In genomic region chr3:86978111-86978528, GRCh38 we compare ENCODE assay signal across 15 cellular contexts. TPM values are rescaled to one million over a fixed set of nuclear protein-coding genes. Genes with fewer than 3 reads are reported as not detected.
DNase-seq lines count a peak whose midpoint lies in the region; ATAC-seq, FAIRE-seq and TF ChIP-seq lines count a peak whose summit lies in the region.
"Had no signal": no experiment of that assay in that cellular context is flagged by ENCODE, and none has a peak within 500 bp of the region (broad histone marks: within the 10 kb centered on the region; RNA-seq: fewer than 3 reads in every experiment).

No MANE protein-coding gene starts in this region.

- TF ChIP-seq POLR2A in H1 (IDR thresholded peaks at IDR 0.05; ENCODE audit: control extremely low read depth in 1 of 2, low read depth in 2 of 2, low read length in 2 of 2), result no peak
- no peak for TF ChIP-seq POLR2A in suprapubic skin (IDR thresholded peaks at IDR 0.05)

- H3K4me2 ChIP-seq in GM23248 (ENCODE audit: unreplicated experiment), result peak overlapping the region; percentile 94
- H3K4me2 ChIP-seq in H1 (ENCODE audit: insufficient read depth in 1 of 2, low read depth in 2 of 2, low read length in 2 of 2), result no peak overlapping the region

- no peak overlapping the region for H3K14ac ChIP-seq in H1 (ENCODE audit: insufficient read length)

- H3K9me3 ChIP-seq in GM23248 (ENCODE audit: low read depth) (no peaks in the 10 kb centered on the region), H1 (ENCODE audit: insufficient read depth in 2 of 2, low read depth in 1 of 2, low read length in 1 of 2) (no peaks in the 10 kb centered on the region), suprapubic skin (no peaks in the 10 kb centered on the region), T-helper 17 cell (ENCODE audit: control insufficient read depth, low read length, poor library complexity, severe bottlenecking) (no peaks in the 10 kb centered on the region), Caco-2 (no peaks in the 10 kb centered on the region)
- H3K9me3 ChIP-seq: BE2C, thoracic aorta had no signal

- no peak for TF ChIP-seq EP300 in H1 (IDR thresholded peaks at IDR 0.05; ENCODE audit: borderline replicate concordance in 1 of 2, low read depth in 2 of 2, low read length in 2 of 2)
- no peak for TF ChIP-seq EP300 in suprapubic skin (IDR thresholded peaks at IDR 0.05)

- CTCF ChIA-PET in H1 (lab: Charles Lee; ENCODE audit: partially characterized antibody) (interaction anchor here (0.8 to 1.3 kb wide), 7 partner anchors 9 to 205 kb away, joined by 3 to 4 read pairs (median 3); no protein-coding TSS in a partner anchor), Caco-2 (lab: Charles Lee) (no interaction called here)

- peaks cover 3% of the 10 kb centered on the region for H3K9me3 Mint-ChIP-seq in activated T-helper 17 cell treated with anti-CD3 and anti-CD28 coated beads, Interleukin-2, amount 50 U/mL, for 72 hours
- H3K9me3 Mint-ChIP-seq in Caco-2 (ENCODE audit: unreplicated experiment), result no peaks in the 10 kb centered on the region

- H2BK20ac ChIP-seq in H1 (ENCODE audit: low read length), result no peak overlapping the region

- no peak overlapping the region for H2BK12ac ChIP-seq in H1 (ENCODE audit: low read depth, low read length)

- intact Hi-C loops in Caco-2 (cut with micrococcal nuclease; ENCODE audit: unreplicated experiment), result no loop called here

- no peak overlapping the region for H2BK5ac ChIP-seq in H1 (ENCODE audit: low read depth, low read length)

- H3K4ac ChIP-seq in H1 (replicated peaks; ENCODE audit: insufficient read length, low read depth, low read length), result no peak overlapping the region

- H3K23ac ChIP-seq in H1 (ENCODE audit: insufficient read length), result no peak overlapping the region

- no peak overlapping the region for H2BK120ac ChIP-seq in H1 (replicated peaks; ENCODE audit: low read depth, low read length)

- POLR2A ChIA-PET in H1 (lab: Charles Lee; ENCODE audit: partially characterized antibody) (no interaction called here), Caco-2 (lab: Charles Lee) (no interaction called here)

- TF ChIP-seq RAD21 in H1 (IDR thresholded peaks at IDR 0.05 in 1 of 2, conservative IDR thresholded peaks at IDR 0.05 in 1 of 2; ENCODE audit: low read depth in 2 of 2, low read length in 2 of 2), result no peak

- H3F3A ChIP-seq in GM23248 (ENCODE audit: insufficient read depth), result peaks cover 84% of the 10 kb centered on the region

- no peak for TF ChIP-seq CTCF in H1 (IDR thresholded peaks at IDR 0.05; ENCODE audit: control extremely low read depth in 1 of 3, insufficient read depth in 1 of 3, low read depth in 1 of 3, low read length in 3 of 3)
- TF ChIP-seq CTCF in suprapubic skin (IDR thresholded peaks at IDR 0.05), result no peak
- no peak for TF ChIP-seq CTCF in Caco-2 (IDR thresholded peaks at IDR 0.05; ENCODE audit: insufficient read depth in 1 of 2, low read depth in 1 of 2, low read length in 1 of 2, severe bottlenecking in 1 of 2, unreplicated experiment in 1 of 2)

- WGBS in GM23248 (ENCODE audit: low coverage in 1 of 2, low lambda C conversion rate in 2 of 2, missing lambda C conversion rate in 2 of 2), 2 experiments, result 2 to 5% methylated on average over 5 of the region's 5 CpGs
- 81% methylated on average over 5 of the region's 5 CpGs; no CpG with 5 or more reads in 1 of the 2 experiments for WGBS in H1 (ENCODE audit: extremely low coverage in 1 of 2, insufficient coverage in 1 of 2, insufficient read length in 1 of 2, insufficient replicate concordance in 2 of 2, low coverage in 1 of 2, low lambda C conversion rate in 2 of 2, missing lambda C conversion rate in 1 of 2), 2 experiments
- WGBS in suprapubic skin, result 51% methylated on average over 5 of the region's 5 CpGs

- H3K4me1 ChIP-seq in GM23248 (ENCODE audit: insufficient read depth) (peaks cover 92% of the 10 kb centered on the region), H1 (replicated peaks in 1 of 4; ENCODE audit: control insufficient read depth in 3 of 4, insufficient read depth in 4 of 4, low read length in 3 of 4) (no peaks in the 10 kb centered on the region), suprapubic skin (peaks cover 7% of the 10 kb centered on the region), Caco-2 (no peaks in the 10 kb centered on the region)
- H3K4me1 ChIP-seq: BE2C had no signal

- no peak overlapping the region for H3K18ac ChIP-seq in H1 (ENCODE audit: extremely low read depth, low read length)

- no peak overlapping the region for H2BK15ac ChIP-seq in H1 (ENCODE audit: low read length)

- DNase-seq in GM23248, result peak; percentile 77
- DNase-seq in H1 (ENCODE audit: low read depth in 1 of 2, low spot score in 2 of 2), result no peak
- peak; percentile 26 for DNase-seq in kidney tubule cell (ENCODE audit: low spot score)
- peak; percentile 81 for DNase-seq in suprapubic skin (ENCODE audit: low spot score in 2 of 2)
- no peak for DNase-seq in activated CD4-positive, alpha-beta T cell treated with anti-CD3 and anti-CD28 coated beads for 4 hours
- no peak for DNase-seq in T-helper 17 cell
- DNase-seq in Caco-2, result no peak
- DNase-seq: BE2C; DMS53; MV-4-11; stimulated activated CD4-positive, alpha-beta T cell treated with anti-CD3 and anti-CD28 coated beads, Interleukin-12 subunit alpha, Interleukin-12 subunit beta, amount 100 ng/mL, for 4 hours had no signal

- H3K79me1 ChIP-seq in H1 (ENCODE audit: low read depth, low read length), result no peaks in the 10 kb centered on the region

- H3K9me2 ChIP-seq in GM23248 (ENCODE audit: insufficient read depth), result no peaks in the 10 kb centered on the region

- no peaks in the 10 kb centered on the region for H3K36me3 Mint-ChIP-seq in activated T-helper 17 cell treated with anti-CD3 and anti-CD28 coated beads, Interleukin-2, amount 50 U/mL, for 72 hours (ENCODE audit: low read depth)
- H3K36me3 Mint-ChIP-seq in T-helper 17 cell (ENCODE audit: low read depth) (no peaks in the 10 kb centered on the region), Caco-2 (ENCODE audit: insufficient read depth, unreplicated experiment) (peaks cover 6% of the 10 kb centered on the region)

- no peaks in the 10 kb centered on the region for H3K27me3 ChIP-seq in GM23248 (replicated peaks; ENCODE audit: insufficient read depth)
- no peaks in the 10 kb centered on the region for H3K27me3 ChIP-seq in H1 (replicated peaks in 1 of 4; ENCODE audit: control insufficient read depth in 3 of 4, extremely low read depth in 1 of 4, insufficient read depth in 3 of 4, low read length in 3 of 4)
- no peaks in the 10 kb centered on the region for H3K27me3 ChIP-seq in suprapubic skin
- no peaks in the 10 kb centered on the region for H3K27me3 ChIP-seq in Caco-2 (replicated peaks; ENCODE audit: control insufficient read depth, insufficient read depth, low read length)
- H3K27me3 ChIP-seq: cardiac muscle cell had no signal

- in situ Hi-C loops in GM23248 (cut with MboI), result no loop called here

- no peak overlapping the region for H3K56ac ChIP-seq in H1 (replicated peaks; ENCODE audit: insufficient read length, low read depth, low read length)

- H3K79me2 ChIP-seq in GM23248 (ENCODE audit: insufficient read depth) (peaks cover 100% of the 10 kb centered on the region), H1 (ENCODE audit: control insufficient read depth in 1 of 2, insufficient read depth in 2 of 2, low read length in 2 of 2) (peaks cover 0 to 3% of the 10 kb centered on the region in 2 experiments; a peak in 1 of 4 replicates)

- H2AFZ ChIP-seq in GM23248 (no peak overlapping the region), H1 (ENCODE audit: low read length) (no peak overlapping the region)

- no peak overlapping the region for H4K91ac ChIP-seq in H1 (replicated peaks; ENCODE audit: insufficient read length, low read length)

- H3K9ac ChIP-seq in GM23248 (peak overlapping the region; percentile 4; the same call in 1 of the 2 replicates), H1 (replicated peaks in 1 of 4; ENCODE audit: extremely low read depth in 1 of 4, low read depth in 3 of 4, low read length in 3 of 4) (no peak overlapping the region)

- H3K4me1 Mint-ChIP-seq in activated T-helper 17 cell treated with anti-CD3 and anti-CD28 coated beads, Interleukin-2, amount 50 U/mL, for 72 hours, result no peaks in the 10 kb centered on the region
- H3K4me1 Mint-ChIP-seq in T-helper 17 cell (no peaks in the 10 kb centered on the region), Caco-2 (ENCODE audit: low read depth, unreplicated experiment) (no peaks in the 10 kb centered on the region)

- H3K27ac ChIP-seq in GM23248 (peak overlapping the region; percentile 52), H1 (ENCODE audit: low read depth, low read length) (no peak overlapping the region), suprapubic skin (peak overlapping the region; percentile 35)
- H3K27ac ChIP-seq: cardiac muscle cell, thoracic aorta had no signal

- H4K5ac ChIP-seq in H1 (ENCODE audit: insufficient read length, low read depth, low read length), result no peak overlapping the region

- H4K8ac ChIP-seq in H1 (ENCODE audit: extremely low read depth, insufficient read depth, low read length), result no peak overlapping the region

- H3K36me3 ChIP-seq in GM23248 (ENCODE audit: low read depth), result peaks cover 53% of the 10 kb centered on the region
- H3K36me3 ChIP-seq in H1 (ENCODE audit: control insufficient read depth in 2 of 4, insufficient read depth in 4 of 4, low read length in 3 of 4), result peaks cover 0 to 5% (median 0%) of the 10 kb centered on the region in 4 experiments; a peak in 2 of 8 replicates
- no peaks in the 10 kb centered on the region for H3K36me3 ChIP-seq in suprapubic skin
- H3K36me3 ChIP-seq in Caco-2 (ENCODE audit: control insufficient read depth, insufficient read depth, low read length), result no peaks in the 10 kb centered on the region
- H3K36me3 ChIP-seq: BE2C, cardiac muscle cell, thoracic aorta had no signal

- H3K4me3 ChIP-seq in GM23248, result peak overlapping the region; percentile 48
- no peak overlapping the region for H3K4me3 ChIP-seq in H1 (ENCODE audit: extremely low read depth in 1 of 4, insufficient read depth in 2 of 4, low read depth in 3 of 4, low read length in 4 of 4)
- no peak overlapping the region for H3K4me3 ChIP-seq in suprapubic skin
- H3K4me3 ChIP-seq in Caco-2 (ENCODE audit: low read depth, low read length), result no peak overlapping the region
- H3K4me3 ChIP-seq: cardiac muscle cell, GM12878, thoracic aorta had no signal

- H3K23me2 ChIP-seq in H1 (ENCODE audit: low read depth, low read length), result no peaks in the 10 kb centered on the region

- H3K27ac Mint-ChIP-seq in activated T-helper 17 cell treated with anti-CD3 and anti-CD28 coated beads, Interleukin-2, amount 50 U/mL, for 72 hours, result no peak overlapping the region
- H3K27ac Mint-ChIP-seq in T-helper 17 cell, result no peak overlapping the region
- no peak overlapping the region for H3K27ac Mint-ChIP-seq in Caco-2 (ENCODE audit: unreplicated experiment)

- no peaks in the 10 kb centered on the region for H3K27me3 Mint-ChIP-seq in activated T-helper 17 cell treated with anti-CD3 and anti-CD28 coated beads, Interleukin-2, amount 50 U/mL, for 72 hours
- H3K27me3 Mint-ChIP-seq in T-helper 17 cell (no peaks in the 10 kb centered on the region), Caco-2 (ENCODE audit: insufficient read depth, unreplicated experiment) (no peaks in the 10 kb centered on the region)

- BruUV-seq in Caco-2 (replicated peaks; lab: Mats Ljungman, UMichigan), result no TSS peak

- FAIRE-seq in H1 (lab: Jason Lieb, UNC), result no peak
- FAIRE-seq: GM12878 had no signal

- H2AK5ac ChIP-seq in H1 (ENCODE audit: low read depth, low read length), result no peak overlapping the region; the same call in 1 of the 2 replicates

- H4K20me1 ChIP-seq in GM23248 (ENCODE audit: insufficient read depth), result no peaks in the 10 kb centered on the region
- H4K20me1 ChIP-seq in H1 (replicated peaks in 1 of 2; ENCODE audit: control insufficient read depth in 1 of 2, insufficient read depth in 2 of 2, low read length in 2 of 2), result no peaks in the 10 kb centered on the region

- H3K4me3 Mint-ChIP-seq in activated T-helper 17 cell treated with anti-CD3 and anti-CD28 coated beads, Interleukin-2, amount 50 U/mL, for 72 hours, result no peak overlapping the region
- H3K4me3 Mint-ChIP-seq in T-helper 17 cell, result no peak overlapping the region
- no peak overlapping the region for H3K4me3 Mint-ChIP-seq in Caco-2 (ENCODE audit: unreplicated experiment)

- ATAC-seq in activated T-helper 17 cell treated with anti-CD3 and anti-CD28 coated beads, Interleukin-2, amount 50 U/mL, for 72 hours (replicated peaks), result no peak
- no peak for ATAC-seq in T-helper 17 cell
- ATAC-seq: GM12878 had no signal

RNA-seq across cellular contexts. Expression of gene VGLL3, which starts 12.8 kb away (rescaled TPM):
- total RNA-seq in GM23248 (2014; rRNA removed; shearing (Covaris generic)), result 179 and 213 TPM in 2 replicates
- 80.5 and 85.4 TPM in 2 replicates for polyA plus RNA-seq in GM23248 (2016; fragmentation: Nextera tagmentation; extraction: Ambion mirVana)
- total RNA-seq in H1 (2021; fragmentation: NEBNext Ultra II Directional; extraction: Animal tissue kit (Norgen Biotek cat#: 25700)), result 13.4 and 21.6 TPM in 2 replicates
- polyA plus RNA-seq in H1 (2011; rRNA removed), result 21.6 and 24.2 TPM in 2 replicates
- polyA plus RNA-seq in H1 (2011; cell fraction: cytosol; rRNA removed), result 6.0 TPM
- polyA plus RNA-seq in H1 (2011; cell fraction: nucleus; rRNA removed), result 17.2 TPM
- 5.3 to 10.0 TPM (median 7.6 TPM) in 4 replicates for polyA plus RNA-seq in H1 (2012, experiment 1 of 2)
- polyA plus RNA-seq in H1 (2012, experiment 2 of 2), result 0.24 TPM
- 7.6 TPM for polyA plus RNA-seq in H1 (2013, experiment 1 of 2)
- polyA plus RNA-seq in H1 (2013, experiment 2 of 2), result 6.5 TPM
- 44.5 and 69.7 TPM in 2 replicates for polyA minus RNA-seq in H1 (2011; rRNA and poly(A)+ RNA removed)
- polyA minus RNA-seq in H1 (2011; cell fraction: cytosol; rRNA and poly(A)+ RNA removed), result 3.0 TPM
- polyA minus RNA-seq in H1 (2011; cell fraction: nucleus; rRNA and poly(A)+ RNA removed), result 18.2 TPM
- 10 to 100 TPM in 2 of 4 donors, 1 to 10 TPM in 2; 6.2 to 17.8 (median 12.6) TPM for total RNA-seq in suprapubic skin
- total RNA-seq in activated T-helper 17 cell treated with anti-CD3 and anti-CD28 coated beads, Interleukin-2, amount 50 U/mL, for 72 hours, result under 1 TPM in 1 of 2 donors, not detected in 1; 0.03 TPM
- total RNA-seq in T-helper 17 cell, result under 1 TPM; 0.03 to 0.17 TPM
- 8.2 and 10.4 TPM in 2 replicates for total RNA-seq in Caco-2 (2022)
- polyA plus RNA-seq: GM12878 had no signal

Comparison
In these comparisons a context has a peak if more than half of its experiments do, and no peak if none do; other contexts are left out.
1. DNase-seq: peak in GM23248 (single experiment), kidney tubule cell (single experiment) and suprapubic skin (2 of 2); none in H1 (0 of 2), activated CD4-positive, alpha-beta T cell treated with anti-CD3 and anti-CD28 coated beads for 4 hours (0 of 2), T-helper 17 cell (0 of 3) and Caco-2 (0 of 2).